12 cellular contexts compared by ENCODE assay signal in genomic region chr6:134678436-134678889, GRCh38.
A peak's percentile ranks its signal among the peaks of the same experiment; 100 is the strongest.
DNase-seq lines count a peak whose midpoint lies in the region; ATAC-seq, FAIRE-seq and TF ChIP-seq lines count a peak whose summit lies in the region.
"Had no signal": no experiment of that assay in that cellular context is flagged by ENCODE, and none has a peak within 500 bp of the region (broad histone marks: within the 10 kb centered on the region; RNA-seq: fewer than 3 reads in every experiment).

No MANE protein-coding gene starts in this region.

- peaks cover 0 to 8% of the 10 kb centered on the region in 2 donors for H3K4me1 ChIP-seq in right atrium auricular region
- H3K4me1 ChIP-seq in kidney (ENCODE audit: control insufficient read depth in 1 of 2, insufficient read depth in 1 of 2, low read depth in 1 of 2, low read length in 2 of 2), result peaks cover 11 to 40% of the 10 kb centered on the region in 2 donors
- H3K4me1 ChIP-seq in transverse colon, result peaks cover 0 to 31% (median 6%) of the 10 kb centered on the region in 4 donors
- H3K4me1 ChIP-seq: BLaER1, vagina had no signal

- peak; percentile 49 for FAIRE-seq in kidney (lab: Jason Lieb, UNC)
- FAIRE-seq: GM18507 had no signal

- H3K9me3 ChIP-seq in right atrium auricular region (no peaks in the 10 kb centered on the region), kidney (ENCODE audit: control insufficient read depth in 1 of 2, low read length in 2 of 2) (no peaks in the 10 kb centered on the region), transverse colon (no peaks in the 10 kb centered on the region)
- H3K9me3 ChIP-seq: BLaER1, vagina had no signal

- in situ Hi-C loops in astrocyte of the cerebellum (cut with HindIII; ENCODE audit: low sequenced_read_pairs), result no loop called here
- in situ Hi-C loops in transverse colon (cut with MboI; ENCODE audit: low pct_ligation_motif_present in 1 of 4, low pct_unique_long_range_greater_than_20kb in 1 of 4, low sequenced_read_pairs in 3 of 4), result no loop called here

- intact Hi-C loops in Right ventricle myocardium superior (cut with DNase I) (no loop called here), kidney (cut with DNase I) (no loop called here), transverse colon (cut with DNase I; ENCODE audit: low total_unique reads) (no loop called here), sciatic nerve (cut with DNase I) (no loop called here)

- no peaks in the 10 kb centered on the region for H3K27me3 ChIP-seq in right atrium auricular region
- no peaks in the 10 kb centered on the region for H3K27me3 ChIP-seq in transverse colon
- H3K27me3 ChIP-seq: BLaER1, vagina had no signal

- TF ChIP-seq CTCF in right atrium auricular region (IDR thresholded peaks at IDR 0.05) (no peak), astrocyte of the cerebellum (IDR thresholded peaks at IDR 0.05; ENCODE audit: low read depth, low read length, missing control alignments) (no peak), kidney (IDR thresholded peaks at IDR 0.05; ENCODE audit: borderline replicate concordance, extremely low read depth, insufficient read depth) (no peak), transverse colon (IDR thresholded peaks at IDR 0.05) (no peak)

- DNase-seq in Right ventricle myocardium superior (peak; percentile 68), right atrium auricular region (ENCODE audit: low spot score) (no peak), astrocyte of the cerebellum (ENCODE audit: low read depth) (peak; percentile 91), kidney (peak; percentile 83), transverse colon (peak; percentile 86), DMS53 (lab: John Stamatoyannopoulos, UW) (no peak), sciatic nerve (ENCODE audit: low spot score) (no peak)

- no peak for TF ChIP-seq POLR2A in transverse colon (IDR thresholded peaks at IDR 0.05)

- 49 to 57% methylated on average over 2 to 7 of the region's 7 CpGs for WGBS in transverse colon (ENCODE audit: low coverage in 1 of 2), 2 donors

- H3K9ac ChIP-seq in kidney (ENCODE audit: low read length in 2 of 2), result no peak overlapping the region
- H3K9ac ChIP-seq: BLaER1 had no signal

- no peak for TF ChIP-seq EP300 in transverse colon (IDR thresholded peaks at IDR 0.05; ENCODE audit: low read depth)

- no peak overlapping the region for H3K4me3 ChIP-seq in right atrium auricular region
- no peak overlapping the region for H3K4me3 ChIP-seq in astrocyte of the cerebellum (ENCODE audit: low read depth, low read length)
- H3K4me3 ChIP-seq in kidney (ENCODE audit: low read length in 2 of 2), result no peak overlapping the region
- no peak overlapping the region for H3K4me3 ChIP-seq in transverse colon
- H3K4me3 ChIP-seq: BLaER1, vagina had no signal

- ATAC-seq in Right ventricle myocardium superior (ENCODE audit: poor library complexity), result peak; percentile 79
- ATAC-seq in GM18520 (IDR thresholded peaks at IDR 0.05; ENCODE audit: unreplicated experiment), result no peak
- ATAC-seq in sciatic nerve, result no peak
- ATAC-seq: HCT116 had no signal

- no peak overlapping the region for H3K27ac ChIP-seq in right atrium auricular region
- peak overlapping the region; percentile 23 to 56 for H3K27ac ChIP-seq in kidney (ENCODE audit: low read depth in 2 of 2, low read length in 2 of 2)
- H3K27ac ChIP-seq in transverse colon, result peak overlapping the region; percentile 28 to 72 (median 62)
- H3K27ac ChIP-seq: BLaER1, vagina had no signal

- H3K36me3 ChIP-seq in right atrium auricular region (no peaks in the 10 kb centered on the region), kidney (ENCODE audit: control insufficient read depth in 1 of 2, insufficient read depth in 2 of 2, low read length in 2 of 2) (no peaks in the 10 kb centered on the region), transverse colon (no peaks in the 10 kb centered on the region)
- H3K36me3 ChIP-seq: BLaER1, vagina had no signal

Comparison
In these comparisons a context has a peak if more than half of its experiments do, and no peak if none do; other contexts are left out.
1. DNase-seq: peak in Right ventricle myocardium superior (single experiment), astrocyte of the cerebellum (single experiment), kidney (single experiment) and transverse colon (single experiment); none in right atrium auricular region (single experiment), DMS53 (single experiment) and sciatic nerve (single experiment).
2. H3K27ac ChIP-seq: peak in kidney (2 of 2) and transverse colon (4 of 4); none in right atrium auricular region (0 of 2).